In the genomic region with DNA sequence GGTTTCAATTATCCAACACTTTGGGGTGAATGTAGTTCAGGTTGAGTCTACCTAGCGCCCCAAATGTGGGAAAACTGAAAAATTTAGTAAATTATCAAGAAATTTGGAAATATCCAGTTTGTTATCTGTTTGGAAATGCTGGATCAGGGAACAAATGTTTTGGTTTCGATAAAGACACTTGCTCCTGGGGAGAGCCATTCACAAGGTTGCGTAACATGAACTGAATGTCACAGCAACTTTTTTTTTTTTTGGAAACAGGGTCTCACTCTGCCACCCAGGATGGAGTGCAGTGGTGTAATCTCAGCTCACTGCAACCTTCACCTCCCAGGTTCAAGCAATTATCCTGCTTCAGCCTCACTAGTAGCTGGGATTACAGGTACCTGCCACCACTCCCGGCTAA, we compare ENCODE assay signal across 9 cellular contexts.
"Had no signal": no experiment of that assay in that cellular context is flagged by ENCODE, and none has a peak within 500 bp of the region (broad histone marks: within the 10 kb centered on the region; RNA-seq: fewer than 3 reads in every experiment).

No MANE protein-coding gene starts in this region.

- H3K4me3 ChIP-seq: GM23248, GM23338, HAP-1 had no signal

- H3K9ac ChIP-seq: GM23248 had no signal

- H3K27ac ChIP-seq: GM23248 had no signal

- H3K9me3 ChIP-seq: HAP-1 had no signal

- H3K4me2 ChIP-seq: GM23338 had no signal

- H3K4me1 ChIP-seq: HAP-1 had no signal

- ATAC-seq: GM23338, HCT116 had no signal

- DNase-seq: GM23248, GOT3, H9, HCEC 1CT, HFFc6 had no signal

- H3K36me3 ChIP-seq: HAP-1 had no signal

- FAIRE-seq: H54 had no signal

- H2AFZ ChIP-seq: GM23248, GM23338 had no signal
